In genomic region chr3:12556723-12557471, GRCh38 we compare ENCODE assay signal across 8 cellular contexts. TPM values are rescaled to one million over a fixed set of nuclear protein-coding genes. Genes with fewer than 3 reads are reported as not detected.
DNase-seq lines count a peak whose midpoint lies in the region; ATAC-seq and TF ChIP-seq lines count a peak whose summit lies in the region.

A gene with protein sequence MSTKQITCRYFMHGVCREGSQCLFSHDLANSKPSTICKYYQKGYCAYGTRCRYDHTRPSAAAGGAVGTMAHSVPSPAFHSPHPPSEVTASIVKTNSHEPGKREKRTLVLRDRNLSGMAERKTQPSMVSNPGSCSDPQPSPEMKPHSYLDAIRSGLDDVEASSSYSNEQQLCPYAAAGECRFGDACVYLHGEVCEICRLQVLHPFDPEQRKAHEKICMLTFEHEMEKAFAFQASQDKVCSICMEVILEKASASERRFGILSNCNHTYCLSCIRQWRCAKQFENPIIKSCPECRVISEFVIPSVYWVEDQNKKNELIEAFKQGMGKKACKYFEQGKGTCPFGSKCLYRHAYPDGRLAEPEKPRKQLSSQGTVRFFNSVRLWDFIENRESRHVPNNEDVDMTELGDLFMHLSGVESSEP (plus strand): TSS chr3:12557087. CDS start chr3:12557151, 64 bp downstream.

- no peaks in the 10 kb centered on the region for H3K27me3 ChIP-seq in fibroblast of lung (ENCODE audit: control insufficient read depth, insufficient read depth, low read length)

- H3K9ac ChIP-seq in fibroblast of lung (ENCODE audit: insufficient read depth, low read length), result peak within 1 kb of the TSS; percentile 97

- no peaks in the 10 kb centered on the region for H3K4me1 ChIP-seq in fibroblast of lung (ENCODE audit: control insufficient read depth, extremely low read depth, insufficient read depth, low read length)

- DNase-seq in DMS53 treated with DMSO at 0.1 percent for 48 hours (lab: John Stamatoyannopoulos, UW; ENCODE audit: unreplicated experiment) (peak; percentile 35), RPMI8226 (peak; percentile 91), fibroblast of lung (ENCODE audit: low read depth in 2 of 2) (peak; percentile 80 to 83)
- DNase-seq in activated T-helper 1 cell treated with anti-CD3 and anti-CD28 coated beads, Interleukin-2, amount 50 U/mL, for 16 hours (ENCODE audit: low read depth in 1 of 2, low spot score in 1 of 2), result peak; percentile 65 to 79
- peak; percentile 69 to 92 (median 83) for DNase-seq in naive thymus-derived CD8-positive, alpha-beta T cell
- DNase-seq in stimulated activated naive CD4-positive, alpha-beta T cell (lab: John Stamatoyannopoulos, UW), result peak; percentile 71 to 89 (median 80)

- H4K20me1 ChIP-seq in fibroblast of lung (ENCODE audit: control insufficient read depth, extremely low read depth, insufficient read depth, low read length), result peaks cover 2% of the 10 kb centered on the region

- POLR2A ChIA-PET in naive thymus-derived CD8-positive, alpha-beta T cell (lab: Charles Lee), result interaction anchor here (0.6 to 1.6 kb wide), 7 partner anchors 12 to 450 kb away, joined by 3 to 7 read pairs (median 4); partner anchors contain the start of genes MKRN2OS, RAF1 and TSEN2

- peaks cover 3% of the 10 kb centered on the region for H3K36me3 Mint-ChIP-seq in IgD-negative memory B cell
- H3K36me3 Mint-ChIP-seq in naive thymus-derived CD8-positive, alpha-beta T cell, result no peaks in the 10 kb centered on the region

- no peak for TF ChIP-seq CTCF in fibroblast of lung (conservative IDR thresholded peaks at IDR 0.05 in 1 of 2, IDR thresholded peaks at IDR 0.05 in 1 of 2; ENCODE audit: low read depth in 1 of 2, low read length in 2 of 2)

- peak within 1 kb of the TSS; percentile 87 to 96 (median 92) for H3K4me3 ChIP-seq in fibroblast of lung (replicated peaks in 1 of 4; ENCODE audit: control extremely low read depth in 1 of 4, insufficient read depth in 1 of 4, low read depth in 3 of 4, low read length in 4 of 4)

- peak within 1 kb of the TSS; percentile 95 for H3K27ac ChIP-seq in fibroblast of lung (ENCODE audit: insufficient read depth, low read length)

- H3K27ac Mint-ChIP-seq in IgD-negative memory B cell, result peak within 1 kb of the TSS; percentile 87 to 94 (median 92)
- peak within 1 kb of the TSS; percentile 85 to 96 (median 92) for H3K27ac Mint-ChIP-seq in naive thymus-derived CD8-positive, alpha-beta T cell

- no peaks in the 10 kb centered on the region for H3K36me3 ChIP-seq in fibroblast of lung (ENCODE audit: control insufficient read depth, insufficient read depth, low read length)

- H2AFZ ChIP-seq in fibroblast of lung (ENCODE audit: low read length), result peak within 1 kb of the TSS; percentile 99

- peaks cover 0 to 1% (median 0%) of the 10 kb centered on the region in 3 donors for H3K9me3 Mint-ChIP-seq in IgD-negative memory B cell
- H3K9me3 Mint-ChIP-seq in naive thymus-derived CD8-positive, alpha-beta T cell, result no peaks in the 10 kb centered on the region

- H3K4me1 Mint-ChIP-seq in IgD-negative memory B cell, result peaks cover 29 to 56% (median 49%) of the 10 kb centered on the region in 3 donors
- H3K4me1 Mint-ChIP-seq in naive thymus-derived CD8-positive, alpha-beta T cell, result peaks cover 38 to 72% (median 63%) of the 10 kb centered on the region in 4 donors

- peaks cover 18% of the 10 kb centered on the region for H3K27me3 Mint-ChIP-seq in IgD-negative memory B cell
- peaks cover 0 to 26% (median 22%) of the 10 kb centered on the region in 5 donors for H3K27me3 Mint-ChIP-seq in naive thymus-derived CD8-positive, alpha-beta T cell

- peak within 1 kb of the TSS; percentile 94 for H3K4me2 ChIP-seq in fibroblast of lung (ENCODE audit: extremely low read depth, insufficient read depth, low read length)

- peak within 1 kb of the TSS; percentile 93 to 95 (median 94) for H3K4me3 Mint-ChIP-seq in IgD-negative memory B cell
- H3K4me3 Mint-ChIP-seq in naive thymus-derived CD8-positive, alpha-beta T cell, result peak within 1 kb of the TSS; percentile 88 to 98 (median 96)

- peaks cover 48% of the 10 kb centered on the region for H3K79me2 ChIP-seq in fibroblast of lung (ENCODE audit: control insufficient read depth, insufficient read depth, low read length)

- H3K9me3 ChIP-seq in fibroblast of lung (ENCODE audit: control insufficient read depth, insufficient read depth, low read depth, low read length), result no peaks in the 10 kb centered on the region

- peak; percentile 67 for ATAC-seq in GM21529 (IDR thresholded peaks at IDR 0.05; ENCODE audit: unreplicated experiment)
- peak; percentile 90 to 95 for ATAC-seq in naive thymus-derived CD8-positive, alpha-beta T cell

RNA-seq across cellular contexts. Expression of the gene that starts here (rescaled TPM):
- 41.0 TPM for polyA plus RNA-seq in IgD-negative memory B cell
- 28.8 and 37.7 TPM in 2 replicates for total RNA-seq in fibroblast of lung
- polyA plus RNA-seq in fibroblast of lung, result 36.6 and 48.1 TPM in 2 replicates
- 26.7 and 31.7 TPM in 2 replicates for polyA plus RNA-seq in fibroblast of lung (2012)
- polyA minus RNA-seq in fibroblast of lung (ENCODE audit: low replicate concordance), result 25.1 and 46.9 TPM in 2 replicates
- 10 to 100 TPM; 32.4 to 33.0 TPM for total RNA-seq in naive thymus-derived CD8-positive, alpha-beta T cell
- 10 to 100 TPM; 43.5 to 56.3 (median 47.5) TPM for polyA plus RNA-seq in naive thymus-derived CD8-positive, alpha-beta T cell

Comparison
In these comparisons a context has a peak if more than half of its experiments do, and no peak if none do; other contexts are left out.
1. Peak in every context shown above with its lines: DNase-seq, ATAC-seq, H3K4me3 ChIP-seq and H3K27ac ChIP-seq.
2. DNase-seq: peak in every context shown above with its lines; median percentile 91 in RPMI8226; 83 in naive thymus-derived CD8-positive, alpha-beta T cell; 82 in fibroblast of lung; 80 in stimulated activated naive CD4-positive, alpha-beta T cell; 72 in activated T-helper 1 cell treated with anti-CD3 and anti-CD28 coated beads, Interleukin-2, amount 50 U/mL, for 16 hours; 35 in DMS53 treated with DMSO at 0.1 percent for 48 hours.